ENCODE assay signal across 1 cellular context in the genomic region with DNA sequence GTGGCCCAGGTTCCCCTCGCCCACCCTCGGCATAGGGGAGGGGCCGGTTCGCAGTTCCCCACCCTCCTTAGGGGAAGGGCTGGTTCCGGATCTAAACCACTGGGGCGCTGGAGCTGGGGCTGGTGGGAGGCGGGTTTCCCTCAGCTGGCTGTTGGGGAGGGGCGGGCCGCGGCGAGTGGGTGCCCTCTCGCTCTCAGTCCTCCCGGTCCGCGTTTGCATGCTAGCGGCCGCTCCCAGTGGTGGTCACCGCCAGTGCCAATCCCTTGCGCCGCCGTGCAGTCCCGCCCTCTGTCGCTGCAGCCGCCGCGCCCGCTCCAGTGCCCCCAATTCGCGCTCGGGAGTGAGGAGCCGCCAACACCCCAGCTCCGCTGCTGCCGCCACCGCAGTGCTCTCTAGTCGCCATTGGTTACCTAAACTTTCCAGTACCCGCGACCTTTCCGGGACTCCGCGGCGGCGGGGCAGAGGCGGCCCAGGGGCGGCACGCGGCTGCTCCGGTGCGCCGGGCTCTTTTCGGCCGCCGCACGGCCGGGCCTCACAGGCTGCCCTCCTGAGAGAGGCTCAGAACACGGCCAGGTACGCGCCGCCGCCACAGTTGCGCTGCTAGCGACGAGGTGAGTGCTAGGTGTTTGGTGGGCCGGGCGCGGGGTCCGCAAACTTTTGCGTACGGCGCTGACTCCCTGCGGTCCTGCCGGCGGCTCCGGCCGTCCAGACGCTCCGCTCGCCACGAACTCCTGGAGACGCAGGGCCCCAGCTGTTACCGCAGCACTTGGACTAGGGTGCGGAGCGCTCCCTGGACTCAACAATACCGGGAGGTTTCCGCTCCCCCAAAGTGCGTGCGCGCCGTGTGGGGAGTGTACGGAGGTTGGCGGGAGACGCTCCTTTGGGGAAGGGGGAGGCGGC.
A peak's percentile ranks its signal among the peaks of the same experiment; 100 is the strongest.
TF ChIP-seq lines count a peak whose summit lies in the region.

A gene (plus strand): TSS at position 326 of the 900 bp plus-strand sequence. CDS start 114,388 bp downstream, outside the sequence.

TF ChIP-seq in HepG2, 621 proteins besides CTCF, POLR2A, EP300 and RAD21:
- TF ChIP-seq RFX5 (IDR thresholded peaks at IDR 0.05; ENCODE audit: low read depth, low read length), result no peak
- TF ChIP-seq, protein P1, sequence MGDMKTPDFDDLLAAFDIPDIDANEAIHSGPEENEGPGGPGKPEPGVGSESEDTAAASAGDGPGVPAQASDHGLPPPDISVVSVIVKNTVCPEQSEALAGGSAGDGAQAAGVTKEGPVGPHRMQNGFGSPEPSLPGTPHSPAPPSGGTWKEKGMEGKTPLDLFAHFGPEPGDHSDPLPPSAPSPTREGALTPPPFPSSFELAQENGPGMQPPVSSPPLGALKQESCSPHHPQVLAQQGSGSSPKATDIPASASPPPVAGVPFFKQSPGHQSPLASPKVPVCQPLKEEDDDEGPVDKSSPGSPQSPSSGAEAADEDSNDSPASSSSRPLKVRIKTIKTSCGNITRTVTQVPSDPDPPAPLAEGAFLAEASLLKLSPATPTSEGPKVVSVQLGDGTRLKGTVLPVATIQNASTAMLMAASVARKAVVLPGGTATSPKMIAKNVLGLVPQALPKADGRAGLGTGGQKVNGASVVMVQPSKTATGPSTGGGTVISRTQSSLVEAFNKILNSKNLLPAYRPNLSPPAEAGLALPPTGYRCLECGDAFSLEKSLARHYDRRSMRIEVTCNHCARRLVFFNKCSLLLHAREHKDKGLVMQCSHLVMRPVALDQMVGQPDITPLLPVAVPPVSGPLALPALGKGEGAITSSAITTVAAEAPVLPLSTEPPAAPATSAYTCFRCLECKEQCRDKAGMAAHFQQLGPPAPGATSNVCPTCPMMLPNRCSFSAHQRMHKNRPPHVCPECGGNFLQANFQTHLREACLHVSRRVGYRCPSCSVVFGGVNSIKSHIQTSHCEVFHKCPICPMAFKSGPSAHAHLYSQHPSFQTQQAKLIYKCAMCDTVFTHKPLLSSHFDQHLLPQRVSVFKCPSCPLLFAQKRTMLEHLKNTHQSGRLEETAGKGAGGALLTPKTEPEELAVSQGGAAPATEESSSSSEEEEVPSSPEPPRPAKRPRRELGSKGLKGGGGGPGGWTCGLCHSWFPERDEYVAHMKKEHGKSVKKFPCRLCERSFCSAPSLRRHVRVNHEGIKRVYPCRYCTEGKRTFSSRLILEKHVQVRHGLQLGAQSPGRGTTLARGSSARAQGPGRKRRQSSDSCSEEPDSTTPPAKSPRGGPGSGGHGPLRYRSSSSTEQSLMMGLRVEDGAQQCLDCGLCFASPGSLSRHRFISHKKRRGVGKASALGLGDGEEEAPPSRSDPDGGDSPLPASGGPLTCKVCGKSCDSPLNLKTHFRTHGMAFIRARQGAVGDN (CRISPR knock-in tag; IDR thresholded peaks at IDR 0.05), result peak; percentile 35
- peak; percentile 42; the same call in 1 of the 2 replicates for TF ChIP-seq TAF1 (CRISPR knock-in tag; IDR thresholded peaks at IDR 0.05)
- 0 out of 2 replicates have a peak, but pooled peaks have one; percentile 27 for TF ChIP-seq KAT7 (CRISPR knock-in tag; IDR thresholded peaks at IDR 0.05; ENCODE audit: borderline replicate concordance)
- TF ChIP-seq KMT2A (CRISPR knock-in tag; IDR thresholded peaks at IDR 0.05), result peak; percentile 45; the same call in 1 of the 2 replicates
- peak; percentile 85 for TF ChIP-seq ZNF263 (CRISPR knock-in tag; IDR thresholded peaks at IDR 0.05)
- peak; percentile 25; the same call in 1 of the 2 replicates for TF ChIP-seq ZNF777 (CRISPR knock-in tag; IDR thresholded peaks at IDR 0.05)
- peak; percentile 91 for TF ChIP-seq HNRNPLL (IDR thresholded peaks at IDR 0.05; ENCODE audit: low read depth, low read length, poor library complexity, severe bottlenecking)
- peak; percentile 40; the same call in 1 of the 2 replicates for TF ChIP-seq HNRNPL (IDR thresholded peaks at IDR 0.05; ENCODE audit: low read depth, low read length)
- peak; percentile 54 for TF ChIP-seq RBFOX2 (IDR thresholded peaks at IDR 0.05; ENCODE audit: low read depth, low read length)
- TF ChIP-seq, protein P2, sequence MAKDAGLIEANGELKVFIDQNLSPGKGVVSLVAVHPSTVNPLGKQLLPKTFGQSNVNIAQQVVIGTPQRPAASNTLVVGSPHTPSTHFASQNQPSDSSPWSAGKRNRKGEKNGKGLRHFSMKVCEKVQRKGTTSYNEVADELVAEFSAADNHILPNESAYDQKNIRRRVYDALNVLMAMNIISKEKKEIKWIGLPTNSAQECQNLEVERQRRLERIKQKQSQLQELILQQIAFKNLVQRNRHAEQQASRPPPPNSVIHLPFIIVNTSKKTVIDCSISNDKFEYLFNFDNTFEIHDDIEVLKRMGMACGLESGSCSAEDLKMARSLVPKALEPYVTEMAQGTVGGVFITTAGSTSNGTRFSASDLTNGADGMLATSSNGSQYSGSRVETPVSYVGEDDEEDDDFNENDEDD (CRISPR knock-in tag; IDR thresholded peaks at IDR 0.05; ENCODE audit: borderline replicate concordance), result peak; percentile 32; the same call in 1 of the 2 replicates
- TF ChIP-seq, protein P3, sequence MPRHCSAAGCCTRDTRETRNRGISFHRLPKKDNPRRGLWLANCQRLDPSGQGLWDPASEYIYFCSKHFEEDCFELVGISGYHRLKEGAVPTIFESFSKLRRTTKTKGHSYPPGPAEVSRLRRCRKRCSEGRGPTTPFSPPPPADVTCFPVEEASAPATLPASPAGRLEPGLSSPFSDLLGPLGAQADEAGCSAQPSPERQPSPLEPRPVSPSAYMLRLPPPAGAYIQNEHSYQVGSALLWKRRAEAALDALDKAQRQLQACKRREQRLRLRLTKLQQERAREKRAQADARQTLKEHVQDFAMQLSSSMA (CRISPR knock-in tag; IDR thresholded peaks at IDR 0.05), result no peak
- TF ChIP-seq, protein P4, sequence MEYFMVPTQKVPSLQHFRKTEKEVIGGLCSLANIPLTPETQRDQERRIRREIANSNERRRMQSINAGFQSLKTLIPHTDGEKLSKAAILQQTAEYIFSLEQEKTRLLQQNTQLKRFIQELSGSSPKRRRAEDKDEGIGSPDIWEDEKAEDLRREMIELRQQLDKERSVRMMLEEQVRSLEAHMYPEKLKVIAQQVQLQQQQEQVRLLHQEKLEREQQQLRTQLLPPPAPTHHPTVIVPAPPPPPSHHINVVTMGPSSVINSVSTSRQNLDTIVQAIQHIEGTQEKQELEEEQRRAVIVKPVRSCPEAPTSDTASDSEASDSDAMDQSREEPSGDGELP (IDR thresholded peaks at IDR 0.05; ENCODE audit: borderline replicate concordance, low read depth), result peak; percentile 48; the same call in 1 of the 2 replicates
- TF ChIP-seq, protein P5, sequence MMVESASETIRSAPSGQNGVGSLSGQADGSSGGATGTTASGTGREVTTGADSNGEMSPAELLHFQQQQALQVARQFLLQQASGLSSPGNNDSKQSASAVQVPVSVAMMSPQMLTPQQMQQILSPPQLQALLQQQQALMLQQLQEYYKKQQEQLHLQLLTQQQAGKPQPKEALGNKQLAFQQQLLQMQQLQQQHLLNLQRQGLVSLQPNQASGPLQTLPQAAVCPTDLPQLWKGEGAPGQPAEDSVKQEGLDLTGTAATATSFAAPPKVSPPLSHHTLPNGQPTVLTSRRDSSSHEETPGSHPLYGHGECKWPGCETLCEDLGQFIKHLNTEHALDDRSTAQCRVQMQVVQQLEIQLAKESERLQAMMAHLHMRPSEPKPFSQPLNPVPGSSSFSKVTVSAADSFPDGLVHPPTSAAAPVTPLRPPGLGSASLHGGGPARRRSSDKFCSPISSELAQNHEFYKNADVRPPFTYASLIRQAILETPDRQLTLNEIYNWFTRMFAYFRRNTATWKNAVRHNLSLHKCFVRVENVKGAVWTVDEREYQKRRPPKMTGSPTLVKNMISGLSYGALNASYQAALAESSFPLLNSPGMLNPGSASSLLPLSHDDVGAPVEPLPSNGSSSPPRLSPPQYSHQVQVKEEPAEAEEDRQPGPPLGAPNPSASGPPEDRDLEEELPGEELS (CRISPR knock-in tag; IDR thresholded peaks at IDR 0.05), result no peak
- TF ChIP-seq MIER2 (CRISPR knock-in tag; IDR thresholded peaks at IDR 0.05), result no peak
- peak; percentile 24; the same call in 1 of the 2 replicates for TF ChIP-seq GABPB1 (CRISPR knock-in tag; IDR thresholded peaks at IDR 0.05)
- TF ChIP-seq, protein P6, sequence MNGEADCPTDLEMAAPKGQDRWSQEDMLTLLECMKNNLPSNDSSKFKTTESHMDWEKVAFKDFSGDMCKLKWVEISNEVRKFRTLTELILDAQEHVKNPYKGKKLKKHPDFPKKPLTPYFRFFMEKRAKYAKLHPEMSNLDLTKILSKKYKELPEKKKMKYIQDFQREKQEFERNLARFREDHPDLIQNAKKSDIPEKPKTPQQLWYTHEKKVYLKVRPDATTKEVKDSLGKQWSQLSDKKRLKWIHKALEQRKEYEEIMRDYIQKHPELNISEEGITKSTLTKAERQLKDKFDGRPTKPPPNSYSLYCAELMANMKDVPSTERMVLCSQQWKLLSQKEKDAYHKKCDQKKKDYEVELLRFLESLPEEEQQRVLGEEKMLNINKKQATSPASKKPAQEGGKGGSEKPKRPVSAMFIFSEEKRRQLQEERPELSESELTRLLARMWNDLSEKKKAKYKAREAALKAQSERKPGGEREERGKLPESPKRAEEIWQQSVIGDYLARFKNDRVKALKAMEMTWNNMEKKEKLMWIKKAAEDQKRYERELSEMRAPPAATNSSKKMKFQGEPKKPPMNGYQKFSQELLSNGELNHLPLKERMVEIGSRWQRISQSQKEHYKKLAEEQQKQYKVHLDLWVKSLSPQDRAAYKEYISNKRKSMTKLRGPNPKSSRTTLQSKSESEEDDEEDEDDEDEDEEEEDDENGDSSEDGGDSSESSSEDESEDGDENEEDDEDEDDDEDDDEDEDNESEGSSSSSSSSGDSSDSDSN (CRISPR knock-in tag; IDR thresholded peaks at IDR 0.05), result peak; percentile 50; the same call in 1 of the 2 replicates
- TF ChIP-seq ZNF768 (CRISPR knock-in tag; IDR thresholded peaks at IDR 0.05), result no peak
- no peak for TF ChIP-seq NCOR1 (IDR thresholded peaks at IDR 0.05; ENCODE audit: borderline replicate concordance, low read length)
